8 cellular contexts compared by ENCODE assay signal in genomic region chr10:11017575-11018425, GRCh38. TPM values are rescaled to one million over a fixed set of nuclear protein-coding genes. Genes with fewer than 3 reads are reported as not detected.
DNase-seq lines count a peak whose midpoint lies in the region; ATAC-seq and TF ChIP-seq lines count a peak whose summit lies in the region.

Gene CELF2 (plus strand): TSS chr10:11017872. CDS start chr10:11018090, 218 bp downstream.

- 1% methylated on average over 65 of the region's 132 CpGs for WGBS in mesenchymal stem cell

- peak within 1 kb of the TSS; percentile 86 for H2BK15ac ChIP-seq in mesenchymal stem cell (ENCODE audit: low read depth, poor library complexity, severe bottlenecking)

- peak within 1 kb of the TSS; percentile 97 for H3K9ac ChIP-seq in mesenchymal stem cell (ENCODE audit: low read length)

- no peak within 1 kb of the TSS for H3K27ac Mint-ChIP-seq in Caco-2 (ENCODE audit: unreplicated experiment)

- peak within 1 kb of the TSS in 1 of 2 experiments; percentile 10 for H2BK12ac ChIP-seq in mesenchymal stem cell (ENCODE audit: low read length in 2 of 2)

- intact Hi-C loops in Caco-2 (cut with micrococcal nuclease; ENCODE audit: unreplicated experiment) = loop anchor here (2.0 kb wide), 1 partner anchor 455 kb away; no protein-coding TSS in a partner anchor

- peak within 1 kb of the TSS; percentile 43 for H3K27ac ChIP-seq in mesenchymal stem cell (ENCODE audit: low read length, poor library complexity, severe bottlenecking)

- H3K4me1 Mint-ChIP-seq in Caco-2 (ENCODE audit: low read depth, unreplicated experiment) = no peaks in the 10 kb centered on the region

- H3K4me3 ChIP-seq in Caco-2 (ENCODE audit: low read depth, low read length) (peak within 1 kb of the TSS; percentile 49), mesenchymal stem cell (ENCODE audit: insufficient read depth in 1 of 2, low read depth in 1 of 2, low read length in 2 of 2) (peak within 1 kb of the TSS; percentile 83 to 94)

- no peaks in the 10 kb centered on the region for H3K9me3 Mint-ChIP-seq in Caco-2 (ENCODE audit: unreplicated experiment)

- ATAC-seq in GM21423 (IDR thresholded peaks at IDR 0.05; ENCODE audit: unreplicated experiment) = peak; percentile 72

- peak within 1 kb of the TSS in 1 of 2 experiments; percentile 13 for H3K4ac ChIP-seq in mesenchymal stem cell (ENCODE audit: low read depth in 1 of 2, low read length in 2 of 2)

- in situ Hi-C loops in KBM-7 (cut with MboI; ENCODE audit: low pct_unique_long_range_greater_than_20kb, low sequenced_read_pairs) = no loop called here

- H3K4me3 Mint-ChIP-seq in Caco-2 (ENCODE audit: unreplicated experiment) = peak within 1 kb of the TSS; percentile 70

- H2BK5ac ChIP-seq in mesenchymal stem cell (ENCODE audit: low read depth, low read length, poor library complexity, severe bottlenecking) = peak within 1 kb of the TSS; percentile 91

- DNase-seq in Caco-2 = peak; percentile 60 to 77
- DNase-seq in KBM-7 = peak; percentile 55
- DNase-seq in activated CD4-positive, alpha-beta T cell treated with anti-CD3 and anti-CD28 coated beads, Interleukin-2, amount 50 U/mL, for 48 hours = peak; percentile 47 to 51
- peak; percentile 25 for DNase-seq in effector CD8-positive, alpha-beta T cell (lab: John Stamatoyannopoulos, UW)
- DNase-seq in mesenchymal stem cell = peak; percentile 29
- peak; percentile 15 for DNase-seq in stimulated activated CD8-positive, alpha-beta memory T cell treated with anti-CD3 and anti-CD28 coated beads, Interleukin-15, amount 100 ng/mL, for 24 hours (ENCODE audit: low read depth)
- DNase-seq in GF-D8 (lab: John Stamatoyannopoulos, UW) = no peak

- H3K9me3 ChIP-seq in Caco-2 (no peaks in the 10 kb centered on the region), mesenchymal stem cell (ENCODE audit: control insufficient read depth, low read length) (no peaks in the 10 kb centered on the region)

- POLR2A ChIA-PET in Caco-2 (lab: Charles Lee) = no interaction called here

- TF ChIP-seq CTCF in Caco-2 (IDR thresholded peaks at IDR 0.05; ENCODE audit: insufficient read depth in 1 of 2, low read depth in 1 of 2, low read length in 1 of 2, severe bottlenecking in 1 of 2, unreplicated experiment in 1 of 2) = no peak

- peak within 1 kb of the TSS; percentile 85 for H3K4me2 ChIP-seq in mesenchymal stem cell (ENCODE audit: low read length, poor library complexity, severe bottlenecking)

- H3K23ac ChIP-seq in mesenchymal stem cell (ENCODE audit: low read length in 2 of 2) = peak within 1 kb of the TSS in 1 of 2 experiments; percentile 89

- H3K4me1 ChIP-seq in Caco-2 (no peaks in the 10 kb centered on the region), mesenchymal stem cell (ENCODE audit: control insufficient read depth, insufficient read depth, low read depth, low read length) (peaks cover 1% of the 10 kb centered on the region)

- H3K36me3 ChIP-seq in Caco-2 (ENCODE audit: control insufficient read depth, insufficient read depth, low read length) (no peaks in the 10 kb centered on the region), mesenchymal stem cell (ENCODE audit: control insufficient read depth in 1 of 2, insufficient read depth in 2 of 2, low read depth in 1 of 2, low read length in 2 of 2) (no peaks in the 10 kb centered on the region)

- no peak within 1 kb of the TSS for H4K91ac ChIP-seq in mesenchymal stem cell (ENCODE audit: low read length)

- H3K27me3 Mint-ChIP-seq in Caco-2 (ENCODE audit: insufficient read depth, unreplicated experiment) = peaks cover 45% of the 10 kb centered on the region

- H2AK5ac ChIP-seq in mesenchymal stem cell (ENCODE audit: low read length, severe bottlenecking) = no peak within 1 kb of the TSS

- H3K27me3 ChIP-seq in Caco-2 (replicated peaks; ENCODE audit: control insufficient read depth, insufficient read depth, low read length) (peaks cover 8% of the 10 kb centered on the region), mesenchymal stem cell (ENCODE audit: control insufficient read depth in 1 of 2, insufficient read depth in 1 of 2, low read length in 2 of 2) (no peaks in the 10 kb centered on the region)

- H4K8ac ChIP-seq in mesenchymal stem cell (ENCODE audit: low read length) = peak within 1 kb of the TSS; percentile 31

- peaks cover 2% of the 10 kb centered on the region for H3K79me1 ChIP-seq in mesenchymal stem cell (replicated peaks; ENCODE audit: low read length, poor library complexity, severe bottlenecking)

- peak within 1 kb of the TSS in 1 of 2 experiments; percentile 18 for H3K14ac ChIP-seq in mesenchymal stem cell (ENCODE audit: low read length in 2 of 2)

- peak within 1 kb of the TSS in 1 of 2 experiments; percentile 61 for H3K18ac ChIP-seq in mesenchymal stem cell (ENCODE audit: low read depth in 1 of 2, low read length in 2 of 2)

- H2BK120ac ChIP-seq in mesenchymal stem cell (ENCODE audit: low read depth, low read length) = no peak within 1 kb of the TSS

- H2AFZ ChIP-seq in mesenchymal stem cell (ENCODE audit: low read depth, low read length) = peak within 1 kb of the TSS; percentile 62

- CTCF ChIA-PET in Caco-2 (lab: Charles Lee) = no interaction called here

- no peaks in the 10 kb centered on the region for H3K36me3 Mint-ChIP-seq in Caco-2 (ENCODE audit: insufficient read depth, unreplicated experiment)

- no TSS peak for BruUV-seq in Caco-2 (replicated peaks; lab: Mats Ljungman, UMichigan)

RNA-seq across cellular contexts. Expression of gene CELF2, which starts in this region (rescaled TPM):
- total RNA-seq in Caco-2 (2022) = 0.26 and 0.27 TPM in 2 replicates
- polyA plus RNA-seq in mesenchymal stem cell (2013, experiment 1 of 2) = 8.8 TPM
- polyA plus RNA-seq in mesenchymal stem cell (2013, experiment 2 of 2) = 8.9 TPM

Comparison
In these comparisons a context has a peak if more than half of its experiments do, and no peak if none do; other contexts are left out.
1. Peak in DNase-seq and H3K4me3 ChIP-seq in Caco-2; RNA of the gene not detected or under 1 TPM.